8 cellular contexts compared by ENCODE assay signal in genomic region chr17:68600881-68601564, GRCh38. TPM values are rescaled to one million over a fixed set of nuclear protein-coding genes. Genes with fewer than 3 reads are reported as not detected.
A peak's percentile ranks its signal among the peaks of the same experiment; 100 is the strongest.
DNase-seq lines count a peak whose midpoint lies in the region; FAIRE-seq and TF ChIP-seq lines count a peak whose summit lies in the region.

FAM20A (minus strand) TSS chr17:68601367; CDS start chr17:68600666, 701 bp downstream.

- H3K9me3 ChIP-seq in astrocyte (ENCODE audit: insufficient read depth, low read depth, low read length) (no peaks in the 10 kb centered on the region), iPS-18c (ENCODE audit: control insufficient read depth, insufficient read depth, low read length) (no peaks in the 10 kb centered on the region)

- H4K20me1 ChIP-seq in astrocyte (ENCODE audit: insufficient read depth, low read length) = no peaks in the 10 kb centered on the region

- FAIRE-seq in astrocyte (lab: Jason Lieb, UNC) = no peak

- peaks cover 3% of the 10 kb centered on the region for H3K9me3 Mint-ChIP-seq in astrocyte (ENCODE audit: unreplicated experiment)

- peak within 1 kb of the TSS; percentile 41 for H2AFZ ChIP-seq in astrocyte (ENCODE audit: low read depth, low read length)

- peak; percentile 5 for DNase-seq in stimulated activated CD4-positive, alpha-beta T cell treated with anti-CD3 and anti-CD28 coated beads, Interleukin-12 subunit alpha, Interleukin-12 subunit beta, amount 100 ng/mL, for 4 hours
- no peak for DNase-seq in stimulated activated CD4-positive, alpha-beta T cell treated with anti-CD3 and anti-CD28 coated beads, Interleukin-4, amount 100 ng/mL, for 24 hours
- DNase-seq in astrocyte (ENCODE audit: low read depth) = no peak
- no peak for DNase-seq in skeletal muscle cell (ENCODE audit: low read depth)
- no peak for DNase-seq in T1000 (lab: John Stamatoyannopoulos, UW)
- DNase-seq in cerebellar cortex (ENCODE audit: low spot score) = no peak
- DNase-seq in GDM1 (lab: John Stamatoyannopoulos, UW) = no peak

- H3K4me1 ChIP-seq in astrocyte (ENCODE audit: insufficient read depth, low read length) = peaks cover 2% of the 10 kb centered on the region

- no peak within 1 kb of the TSS for H3K27ac Mint-ChIP-seq in astrocyte (ENCODE audit: unreplicated experiment)

- H3K4me3 Mint-ChIP-seq in astrocyte (ENCODE audit: unreplicated experiment) = peak within 1 kb of the TSS; percentile 54

- no peaks in the 10 kb centered on the region for H3K36me3 ChIP-seq in astrocyte (ENCODE audit: insufficient read depth, low read length)

- H3K4me3 ChIP-seq in astrocyte (ENCODE audit: insufficient read depth, low read depth, low read length) = peak within 1 kb of the TSS; percentile 33
- H3K4me3 ChIP-seq in iPS-18c (ENCODE audit: insufficient read depth, low read depth, low read length) = peak within 1 kb of the TSS; percentile 78
- H3K4me3 ChIP-seq in skeletal muscle cell (ENCODE audit: low read depth, low read length) = peak within 1 kb of the TSS; percentile 47

- no peaks in the 10 kb centered on the region for H3K36me3 Mint-ChIP-seq in astrocyte (ENCODE audit: low read depth, unreplicated experiment)

- H3K27me3 Mint-ChIP-seq in astrocyte (ENCODE audit: low read depth, unreplicated experiment) = peaks cover 52% of the 10 kb centered on the region

- peaks cover 47% of the 10 kb centered on the region for H3K27me3 ChIP-seq in astrocyte (ENCODE audit: insufficient read depth, low read length)

- H3K27ac ChIP-seq in astrocyte (ENCODE audit: low read depth, low read length) = no peak within 1 kb of the TSS

- no peaks in the 10 kb centered on the region for H3K79me2 ChIP-seq in astrocyte (ENCODE audit: insufficient read depth, low read length)

- peak within 1 kb of the TSS; percentile 75 for H3K4me2 ChIP-seq in astrocyte (ENCODE audit: low read length)

- no peak within 1 kb of the TSS for H3K9ac ChIP-seq in astrocyte (ENCODE audit: low read length)

- no peak for TF ChIP-seq CTCF in astrocyte (IDR thresholded peaks at IDR 0.05; ENCODE audit: insufficient read depth, low read depth, low read length)

- H3K4me1 Mint-ChIP-seq in astrocyte (ENCODE audit: low read depth, unreplicated experiment) = peaks cover 3% of the 10 kb centered on the region

RNA-seq across cellular contexts. Expression of gene FAM20A, which starts in this region (rescaled TPM):
- 0.14 and 0.41 TPM in 2 replicates for total RNA-seq in astrocyte
